Comparison of ENCODE assay signal across 21 cellular contexts in genomic region chr10:35384265-35384868, GRCh38. TPM values are rescaled to one million over a fixed set of nuclear protein-coding genes. Genes with fewer than 3 reads are reported as not detected.
DNase-seq lines count a peak whose midpoint lies in the region; ATAC-seq, FAIRE-seq and TF ChIP-seq lines count a peak whose summit lies in the region.
"Had no signal": no experiment of that assay in that cellular context is flagged by ENCODE, and none has a peak within 500 bp of the region (broad histone marks: within the 10 kb centered on the region; RNA-seq: fewer than 3 reads in every experiment).

No MANE protein-coding gene starts in this region.

- H3K27me3 ChIP-seq in mammary epithelial cell (ENCODE audit: insufficient read depth, low read length) = no peaks in the 10 kb centered on the region
- H3K27me3 ChIP-seq in breast epithelium = no peaks in the 10 kb centered on the region
- H3K27me3 ChIP-seq in upper lobe of left lung = no peaks in the 10 kb centered on the region
- no peaks in the 10 kb centered on the region for H3K27me3 ChIP-seq in small intestine (ENCODE audit: control insufficient read depth in 2 of 2, insufficient read depth in 2 of 2, low read length in 2 of 2)
- H3K27me3 ChIP-seq: BLaER1 treated with 17β-estradiol and CSF1 and Interleukin-3, amounts not matched to agents 10 nM and 100 nM had no signal

- no peak for TF ChIP-seq EP300 in upper lobe of left lung (IDR thresholded peaks at IDR 0.05)

- ATAC-seq in upper lobe of left lung (ENCODE audit: low FRiP score in 2 of 2) = peak in 1 of 2 donors; percentile 49
- no peak for ATAC-seq in HG03039 (IDR thresholded peaks at IDR 0.05; ENCODE audit: unreplicated experiment)

- peak overlapping the region; percentile 43 for H3K27ac Mint-ChIP-seq in glutamatergic neuron (ENCODE audit: unreplicated experiment)
- H3K27ac Mint-ChIP-seq: activated naive CD4-positive, alpha-beta T cell treated with anti-CD3 and anti-CD28 coated beads, Interleukin-2, amount 10 ng/mL, durations not matched to agents 7 days and 5 days; nephron progenitor cell had no signal

- H3K4me1 ChIP-seq in mammary epithelial cell (ENCODE audit: insufficient read depth, low read length) (peaks cover 31% of the 10 kb centered on the region), breast epithelium (peaks cover 0 to 4% of the 10 kb centered on the region in 2 donors), upper lobe of left lung (peaks cover 36 to 49% (median 43%) of the 10 kb centered on the region in 4 donors), small intestine (ENCODE audit: control insufficient read depth in 2 of 2, insufficient read depth in 1 of 2, low read depth in 1 of 2, low read length in 1 of 2) (peaks cover 1 to 9% of the 10 kb centered on the region in 2 donors)

- no peak overlapping the region for H3K9ac ChIP-seq in mammary epithelial cell (ENCODE audit: insufficient read depth, low read length)
- H3K9ac ChIP-seq: BLaER1 treated with 17β-estradiol and CSF1 and Interleukin-3, amounts not matched to agents 10 nM and 100 nM; SK-N-SH had no signal

- H4K20me1 ChIP-seq in mammary epithelial cell (ENCODE audit: insufficient read depth, low read length) = no peaks in the 10 kb centered on the region

- peaks cover 60% of the 10 kb centered on the region for H3K4me1 Mint-ChIP-seq in glutamatergic neuron (ENCODE audit: low read depth, unreplicated experiment)

- H3K27ac ChIP-seq in mammary epithelial cell (ENCODE audit: insufficient read depth, low read depth, low read length) (no peak overlapping the region), breast epithelium (no peak overlapping the region), RWPE1 (no peak overlapping the region), upper lobe of left lung (peak overlapping the region in 3 of 4 donors; percentile 12 to 59 (median 23)), small intestine (ENCODE audit: low read depth in 1 of 2, low read length in 1 of 2) (no peak overlapping the region)
- H3K27ac ChIP-seq: BLaER1 treated with 17β-estradiol and CSF1 and Interleukin-3, amounts not matched to agents 10 nM and 100 nM; coronary artery had no signal

- H3K36me3 ChIP-seq in mammary epithelial cell (ENCODE audit: insufficient read depth, low read length) (no peaks in the 10 kb centered on the region), breast epithelium (no peaks in the 10 kb centered on the region), upper lobe of left lung (no peaks in the 10 kb centered on the region), small intestine (ENCODE audit: control insufficient read depth in 2 of 2, insufficient read depth in 2 of 2, low read length in 2 of 2) (no peaks in the 10 kb centered on the region)

- dilution Hi-C loops in mammary epithelial cell (cut with HindIII; ENCODE audit: low sequenced_read_pairs) = no loop called here

- H3K4me3 Mint-ChIP-seq in glutamatergic neuron (ENCODE audit: unreplicated experiment) = no peak overlapping the region
- H3K4me3 Mint-ChIP-seq: activated naive CD4-positive, alpha-beta T cell treated with anti-CD3 and anti-CD28 coated beads, Interleukin-2, amount 10 ng/mL, durations not matched to agents 7 days and 5 days; immature natural killer cell; nephron progenitor cell had no signal

- BruUV-seq in mammary epithelial cell (replicated peaks; lab: Mats Ljungman, UMichigan) = no TSS peak

- no peaks in the 10 kb centered on the region for H3K9me3 ChIP-seq in mammary epithelial cell (replicated peaks; ENCODE audit: insufficient read depth, low read length)
- H3K9me3 ChIP-seq in breast epithelium = peaks cover 0 to 4% of the 10 kb centered on the region in 2 donors
- no peaks in the 10 kb centered on the region for H3K9me3 ChIP-seq in upper lobe of left lung
- H3K9me3 ChIP-seq in small intestine (ENCODE audit: control insufficient read depth, low read depth) = no peaks in the 10 kb centered on the region
- H3K9me3 ChIP-seq: SK-N-SH had no signal

- DNase-seq in mammary epithelial cell (peak; percentile 39), breast epithelium (ENCODE audit: low spot score in 2 of 2) (no peak), RWPE1 (ENCODE audit: low spot score) (peak; percentile 21), glutamatergic neuron (no peak), upper lobe of left lung (no peak), OCI-M1 (lab: John Stamatoyannopoulos, UW) (no peak), small intestine (no peak)
- DNase-seq: activated CD4-positive, alpha-beta T cell treated with anti-CD3 and anti-CD28 coated beads for 48 hours; activated naive CD4-positive, alpha-beta T cell treated with anti-CD3 and anti-CD28 coated beads, Interleukin-2, amount 10 ng/mL, durations not matched to agents 7 days and 5 days; DMS153; immature natural killer cell; NCI-H2081; NCI-H748 treated with DMSO at 0.1 percent for 48 hours; nephron progenitor cell; SK-N-SH; stimulated activated CD4-positive, alpha-beta T cell treated with anti-CD3 and anti-CD28 coated beads, Interleukin-12 subunit alpha, Interleukin-12 subunit beta, amount 100 ng/mL, for 4 hours; stimulated activated naive CD4-positive, alpha-beta T cell had no signal

- intact Hi-C loops in mammary epithelial cell (cut with micrococcal nuclease) = no loop called here
- intact Hi-C loops in breast epithelium (cut with DNase I; ENCODE audit: low total_unique reads) = no loop called here

- H3K36me3 Mint-ChIP-seq in glutamatergic neuron (ENCODE audit: unreplicated experiment) = no peaks in the 10 kb centered on the region
- H3K36me3 Mint-ChIP-seq: immature natural killer cell had no signal

- no peak overlapping the region for H2AFZ ChIP-seq in mammary epithelial cell (ENCODE audit: low read depth, low read length)

- H3K9me3 Mint-ChIP-seq in glutamatergic neuron (ENCODE audit: unreplicated experiment) = peaks cover 8% of the 10 kb centered on the region
- H3K9me3 Mint-ChIP-seq: immature natural killer cell had no signal

- H3K4me3 ChIP-seq in mammary epithelial cell (replicated peaks in 1 of 3; ENCODE audit: insufficient read depth in 1 of 3, low read depth in 2 of 3, low read length in 3 of 3) (no peak overlapping the region), breast epithelium (no peak overlapping the region), upper lobe of left lung (no peak overlapping the region), small intestine (ENCODE audit: low read depth in 1 of 2, low read length in 2 of 2) (no peak overlapping the region)
- H3K4me3 ChIP-seq: BLaER1 treated with 17β-estradiol and CSF1 and Interleukin-3, amounts not matched to agents 10 nM and 100 nM; coronary artery had no signal

- TF ChIP-seq POLR2A in breast epithelium (IDR thresholded peaks at IDR 0.05) = no peak
- TF ChIP-seq POLR2A in upper lobe of left lung (IDR thresholded peaks at IDR 0.05) = no peak

- CTCF ChIA-PET in mammary epithelial cell (lab: Charles Lee; ENCODE audit: low non-redundant PET) (no interaction called here), RWPE1 (lab: Yijun Ruan, JAX) (interaction anchor here (0.6 kb wide), 1 partner anchor 725 kb away, joined by 3 read pairs; no protein-coding TSS in a partner anchor)

- no peak for FAIRE-seq in small intestine (lab: Jason Lieb, UNC)
- FAIRE-seq: endothelial cell of umbilical vein had no signal

- H3K4me2 ChIP-seq in mammary epithelial cell (ENCODE audit: insufficient read depth, low read depth, low read length) = no peak overlapping the region
- H3K4me2 ChIP-seq: BLaER1 treated with 17β-estradiol and CSF1 and Interleukin-3, amounts not matched to agents 10 nM and 100 nM; SK-N-SH had no signal

- 91% methylated on average over 10 of the region's 10 CpGs for WGBS in mammary epithelial cell (ENCODE audit: low coverage, missing lambda C conversion rate)
- 61 to 74% methylated on average over 10 of the region's 10 CpGs for WGBS in upper lobe of left lung, 2 donors
- WGBS in small intestine, 3 donors = 86 to 89% (median 87%) methylated on average over 10 of the region's 10 CpGs

- no peak for TF ChIP-seq CTCF in mammary epithelial cell (conservative IDR thresholded peaks at IDR 0.05 in 1 of 2, IDR thresholded peaks at IDR 0.05 in 1 of 2; ENCODE audit: extremely low read depth in 1 of 2, insufficient read depth in 1 of 2, low read depth in 1 of 2, low read length in 2 of 2)
- no peak for TF ChIP-seq CTCF in breast epithelium (IDR thresholded peaks at IDR 0.05)
- no peak for TF ChIP-seq CTCF in RWPE1 (conservative IDR thresholded peaks at IDR 0.05; ENCODE audit: low read depth)
- no peak for TF ChIP-seq CTCF in glutamatergic neuron (IDR thresholded peaks at IDR 0.05; ENCODE audit: partially characterized antibody, unreplicated experiment)
- TF ChIP-seq CTCF in upper lobe of left lung (IDR thresholded peaks at IDR 0.05) = no peak

- H3K79me2 ChIP-seq in mammary epithelial cell (ENCODE audit: insufficient read depth, low read length) = peaks cover 96% of the 10 kb centered on the region

- POLR2A ChIA-PET in RWPE1 (lab: Yijun Ruan, JAX; ENCODE audit: low non-redundant PET) = no interaction called here

- H3K27me3 Mint-ChIP-seq in glutamatergic neuron (ENCODE audit: unreplicated experiment) = peaks cover 5% of the 10 kb centered on the region
- H3K27me3 Mint-ChIP-seq: activated naive CD4-positive, alpha-beta T cell treated with anti-CD3 and anti-CD28 coated beads, Interleukin-2, amount 10 ng/mL, durations not matched to agents 7 days and 5 days had no signal

- in situ Hi-C loops in mammary epithelial cell (cut with MboI; ENCODE audit: low sequenced_read_pairs in 2 of 2) = no loop called here

RNA-seq across cellular contexts. Expression of gene CCNY, which starts 48.1 kb away (rescaled TPM):
- total RNA-seq in mammary epithelial cell (10 to 100 TPM; 32.0 to 62.3 TPM), breast epithelium (10 to 100 TPM; 28.7 to 41.0 (median 36.1) TPM), glutamatergic neuron (ENCODE audit: unreplicated experiment) (219 TPM), upper lobe of left lung (10 to 100 TPM; 22.0 to 80.8 (median 52.5) TPM)
- polyA plus RNA-seq in mammary epithelial cell (55.5 TPM), small intestine (10 to 100 TPM; 26.7 to 35.8 (median 28.9) TPM)
- polyA minus RNA-seq in mammary epithelial cell = 68.1 TPM

Comparison
In these comparisons a context has a peak if more than half of its experiments do, and no peak if none do; other contexts are left out.
1. DNase-seq: peak in mammary epithelial cell (single experiment) and RWPE1 (single experiment); none in breast epithelium (0 of 2), glutamatergic neuron (single experiment), upper lobe of left lung (0 of 2), OCI-M1 (single experiment) and small intestine (single experiment).
2. H3K27ac ChIP-seq: peak in upper lobe of left lung (3 of 4); none in mammary epithelial cell (single experiment), breast epithelium (0 of 2), RWPE1 (single experiment) and small intestine (0 of 2).